Comparison of ENCODE assay signal across 9 cellular contexts in the genomic region with DNA sequence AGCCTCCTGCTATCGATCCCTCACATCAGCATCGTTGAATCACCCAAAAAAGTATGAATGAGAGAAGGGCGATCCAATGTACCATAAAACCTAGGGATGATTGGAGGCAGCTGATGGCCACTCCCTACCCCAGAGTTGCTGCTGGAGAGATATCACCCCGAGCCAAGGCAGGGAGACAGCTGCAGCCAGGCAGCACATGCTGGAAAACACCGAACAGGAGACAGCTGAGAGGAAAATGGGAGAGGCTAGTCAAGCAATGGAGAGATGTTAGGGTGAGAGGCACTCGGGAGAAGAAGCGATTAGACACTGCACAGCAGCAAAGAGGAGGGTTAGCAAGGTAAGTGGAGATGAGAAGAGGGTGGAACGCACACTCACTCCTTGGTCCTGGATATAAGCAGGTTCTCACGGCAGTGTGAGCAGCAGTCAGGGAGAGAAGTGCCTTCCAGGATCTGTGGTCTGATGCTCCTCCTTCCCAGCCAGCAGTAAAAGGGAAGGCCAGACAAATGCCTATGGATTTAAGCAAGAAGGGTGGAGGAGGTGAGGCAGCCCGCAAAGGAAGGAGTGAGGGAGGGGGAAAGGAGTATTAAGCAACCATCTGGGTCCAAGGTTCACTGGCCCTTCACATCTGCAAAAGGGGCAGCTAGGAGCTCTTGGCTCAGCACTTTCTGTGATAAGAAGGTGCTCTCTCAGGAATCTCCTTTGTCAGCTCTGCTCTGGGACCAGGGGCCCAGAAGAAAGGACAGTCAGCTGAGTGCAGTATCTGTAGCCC. TPM values are rescaled to one million over a fixed set of nuclear protein-coding genes. Genes with fewer than 3 reads are reported as not detected.
DNase-seq lines count a peak whose midpoint lies in the region; ATAC-seq, FAIRE-seq and TF ChIP-seq lines count a peak whose summit lies in the region.
"Had no signal": no experiment of that assay in that cellular context is flagged by ENCODE, and none has a peak within 500 bp of the region (broad histone marks: within the 10 kb centered on the region; RNA-seq: fewer than 3 reads in every experiment).

Gene SLC7A7, minus strand, starts transcription at position 491 of the 769 bp plus-strand sequence. CDS start 2,037 bp downstream, outside the sequence.

- no peaks in the 10 kb centered on the region for H3K27me3 ChIP-seq in GM23338 (ENCODE audit: insufficient read depth)
- H3K27me3 ChIP-seq in iPS-15b (ENCODE audit: control insufficient read depth, insufficient read depth, low read length), result no peaks in the 10 kb centered on the region
- H3K27me3 ChIP-seq in skeletal muscle tissue (ENCODE audit: control insufficient read depth in 3 of 3, insufficient read depth in 3 of 3, low read length in 3 of 3), result peaks cover 0 to 7% (median 0%) of the 10 kb centered on the region in 3 donors

- no peak for TF ChIP-seq CTCF in GM23338 (conservative IDR thresholded peaks at IDR 0.05; ENCODE audit: low read depth in 2 of 2)

- H3K36me3 ChIP-seq in GM23338 (ENCODE audit: insufficient read depth) (no peaks in the 10 kb centered on the region), iPS-15b (ENCODE audit: control insufficient read depth, insufficient read depth, low read length) (no peaks in the 10 kb centered on the region), skeletal muscle tissue (ENCODE audit: control insufficient read depth in 3 of 3, insufficient read depth in 3 of 3, low read length in 3 of 3) (no peaks in the 10 kb centered on the region)

- H3K9ac ChIP-seq in iPS-15b (ENCODE audit: low read depth, low read length) (peak within 1 kb of the TSS; percentile 26), skeletal muscle tissue (ENCODE audit: low read depth in 1 of 3, low read length in 3 of 3) (peak within 1 kb of the TSS in 1 of 3 donors; percentile 43)

- ATAC-seq in GM23338, result peak; percentile 12; the same call in 2 of the 3 replicates
- no peak for ATAC-seq in HG02678 (IDR thresholded peaks at IDR 0.05; ENCODE audit: unreplicated experiment)
- no peak for ATAC-seq in HG02759 (IDR thresholded peaks at IDR 0.05; ENCODE audit: unreplicated experiment)

- H3K27ac ChIP-seq in GM23338 (ENCODE audit: low read depth) (0 out of 2 replicates have a peak within 1 kb of the TSS, but pooled peaks have one; percentile 78), skeletal muscle tissue (ENCODE audit: low read depth, low read length) (peak within 1 kb of the TSS; percentile 30)

- H3K4me3 Mint-ChIP-seq in GM23338, result peak within 1 kb of the TSS; percentile 20; the same call in 2 of the 3 replicates

- no peaks in the 10 kb centered on the region for H3K9me3 Mint-ChIP-seq in GM23338

- 0 out of 2 replicates have a peak, but pooled peaks cover 3% of the 10 kb centered on the region for H3F3A ChIP-seq in GM23338 (replicated peaks; ENCODE audit: low read depth)

- H3K27ac Mint-ChIP-seq in GM23338, result no peak within 1 kb of the TSS

- DNase-seq in GM23338 (ENCODE audit: low spot score), result peak; percentile 15
- DNase-seq in RCC 7860 (ENCODE audit: low spot score), result peak; percentile 64
- no peak for DNase-seq in HPDE6-E6E7 (ENCODE audit: extremely low spot score)
- no peak for DNase-seq in H54 (ENCODE audit: insufficient read length, low spot score)
- DNase-seq: T1000 had no signal

- H3K9me3 ChIP-seq in iPS-15b (ENCODE audit: control insufficient read depth, insufficient read depth, low read length) (no peaks in the 10 kb centered on the region), skeletal muscle tissue (ENCODE audit: control insufficient read depth in 3 of 3, low read length in 3 of 3) (no peaks in the 10 kb centered on the region)

- TF ChIP-seq POLR2A in H54 (IDR thresholded peaks at IDR 0.05; ENCODE audit: low read depth, low read length), result no peak

- peaks cover 37% of the 10 kb centered on the region for H3K4me1 ChIP-seq in GM23338 (ENCODE audit: insufficient read depth)
- H3K4me1 ChIP-seq in iPS-15b (ENCODE audit: control insufficient read depth, insufficient read depth, low read length), result peaks cover 23% of the 10 kb centered on the region
- peaks cover 6 to 12% (median 10%) of the 10 kb centered on the region in 3 donors for H3K4me1 ChIP-seq in skeletal muscle tissue (ENCODE audit: control insufficient read depth in 3 of 3, insufficient read depth in 3 of 3, low read length in 3 of 3)

- no peaks in the 10 kb centered on the region for H3K9me2 ChIP-seq in GM23338 (ENCODE audit: insufficient read depth)

- no peaks in the 10 kb centered on the region for H3K79me2 ChIP-seq in GM23338 (replicated peaks; ENCODE audit: insufficient read depth)

- peaks cover 45% of the 10 kb centered on the region for H3K4me1 Mint-ChIP-seq in GM23338

- 0 out of 2 replicates have a peak within 1 kb of the TSS, but pooled peaks have one; percentile 4 for H3K4me3 ChIP-seq in GM23338
- no peak within 1 kb of the TSS for H3K4me3 ChIP-seq in iPS-15b (ENCODE audit: low read depth, low read length)
- H3K4me3 ChIP-seq in skeletal muscle tissue (ENCODE audit: low read length in 3 of 3), result peak within 1 kb of the TSS in 2 of 3 donors; percentile 10 to 40

- H3K36me3 Mint-ChIP-seq in GM23338 (ENCODE audit: low read depth), result no peaks in the 10 kb centered on the region

- peaks cover 17% of the 10 kb centered on the region for H3K27me3 Mint-ChIP-seq in GM23338 (ENCODE audit: insufficient read depth, low read depth, poor library complexity)

- peak within 1 kb of the TSS; percentile 91 for H2AFZ ChIP-seq in GM23338

- no peaks in the 10 kb centered on the region for H4K20me1 ChIP-seq in GM23338 (replicated peaks; ENCODE audit: insufficient read depth)

- FAIRE-seq in RCC 7860 (lab: Jason Lieb, UNC) (no peak), H54 (lab: Jason Lieb, UNC) (no peak)

- peak within 1 kb of the TSS; percentile 60 for H3K4me2 ChIP-seq in GM23338

TF ChIP-seq in GM23338, 12 proteins besides CTCF, POLR2A, EP300 and RAD21:
- no peak for TF ChIP-seq ETS1 (IDR thresholded peaks at IDR 0.05)
- TF ChIP-seq STAT1 (IDR thresholded peaks at IDR 0.05; ENCODE audit: unreplicated experiment), result no peak
- no peak for TF ChIP-seq JUNB (IDR thresholded peaks at IDR 0.05; ENCODE audit: unreplicated experiment)
- no peak for TF ChIP-seq EZH2phosphoT487 (IDR thresholded peaks at IDR 0.05; ENCODE audit: unreplicated experiment)
TF ChIP-seq in GM23338: peak in this region for 0.

RNA-seq across cellular contexts. Expression of gene SLC7A7, which starts in this region (rescaled TPM):
- 3.6 and 6.1 TPM in 2 replicates for total RNA-seq in GM23338 (2014; rRNA removed; shearing (Covaris generic))
- polyA plus RNA-seq in GM23338 (2016; fragmentation: Nextera tagmentation; extraction: Ambion mirVana), result 2.7 and 4.1 TPM in 2 replicates
- total RNA-seq in skeletal muscle tissue, result 15.1 TPM

Comparison
In these comparisons a context has a peak if more than half of its experiments do, and no peak if none do; other contexts are left out.
1. DNase-seq: peak in GM23338 (single experiment) and RCC 7860 (single experiment); none in HPDE6-E6E7 (single experiment) and H54 (single experiment).